Comparison of ENCODE assay signal across 1 cellular context in the genomic region with DNA sequence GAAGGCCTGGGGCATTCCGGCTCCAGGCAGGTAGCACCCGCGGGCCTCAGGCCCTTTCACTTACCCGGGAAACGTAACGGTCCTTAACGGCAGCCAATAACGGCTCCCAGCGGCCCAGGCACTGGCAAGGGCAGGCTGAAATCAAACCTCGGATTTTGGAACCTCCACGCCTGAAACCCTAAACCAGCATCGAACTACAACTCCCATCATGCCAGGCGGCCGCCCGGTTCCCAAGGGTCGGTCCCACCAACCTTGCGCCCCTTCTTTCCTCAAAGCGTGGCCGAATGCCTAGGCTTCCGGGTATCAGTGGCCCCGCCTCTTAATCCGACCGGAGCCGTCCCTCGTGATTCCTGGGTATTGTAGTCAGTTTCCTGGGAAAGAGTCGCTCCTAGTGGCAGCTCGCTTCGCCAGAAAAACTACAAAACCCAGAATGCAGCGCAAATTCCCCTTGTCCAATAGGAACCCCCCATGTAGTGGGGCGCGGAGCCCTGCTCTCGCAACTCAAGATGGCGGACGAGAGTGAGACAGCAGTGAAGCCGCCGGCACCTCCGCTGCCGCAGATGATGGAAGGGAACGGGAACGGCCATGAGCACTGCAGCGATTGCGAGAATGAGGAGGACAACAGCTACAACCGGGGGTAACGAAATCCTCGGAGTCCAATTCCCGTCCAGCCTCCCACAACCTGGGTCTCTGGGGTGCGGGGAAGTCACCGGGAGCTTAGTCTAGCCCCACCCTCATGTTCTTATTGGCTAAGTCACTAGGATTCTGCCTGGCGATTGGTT.
A peak's percentile ranks its signal among the peaks of the same experiment; 100 is the strongest.
TF ChIP-seq lines count a peak whose summit lies in the region.

Gene NMT1 (plus strand): TSS at position 494 of the 782 bp plus-strand sequence. CDS start 13 bp downstream, at position 507.

TF ChIP-seq in HepG2, 621 proteins besides CTCF, POLR2A, EP300 and RAD21 (continued from another document and continues in another):
- TF ChIP-seq, protein P1, sequence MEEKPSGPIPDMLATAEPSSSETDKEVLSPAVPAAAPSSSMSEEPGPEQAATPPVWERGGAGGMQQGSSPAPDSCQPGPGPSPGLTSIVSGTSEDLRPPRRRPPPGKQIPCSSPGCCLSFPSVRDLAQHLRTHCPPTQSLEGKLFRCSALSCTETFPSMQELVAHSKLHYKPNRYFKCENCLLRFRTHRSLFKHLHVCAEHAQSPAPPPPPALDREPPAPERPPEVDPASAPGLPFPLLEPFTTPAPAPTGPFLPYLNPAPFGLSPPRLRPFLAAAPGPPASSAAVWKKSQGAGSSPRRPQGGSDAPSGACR (CRISPR knock-in tag; IDR thresholded peaks at IDR 0.05): no peak; the same call in 1 of the 2 replicates
- TF ChIP-seq ZNF263 (CRISPR knock-in tag; IDR thresholded peaks at IDR 0.05): peak; percentile 9; the same call in 1 of the 2 replicates
- peak; percentile 31 for TF ChIP-seq TFAP4 (IDR thresholded peaks at IDR 0.05; ENCODE audit: borderline replicate concordance, low read depth)
- peak; percentile 94 for TF ChIP-seq ZNF891 (CRISPR knock-in tag; IDR thresholded peaks at IDR 0.05)
- no peak; the same call in 1 of the 2 replicates for TF ChIP-seq HNF4G (IDR thresholded peaks at IDR 0.05; ENCODE audit: borderline replicate concordance, low read depth, low read length)
- TF ChIP-seq HNF4G (CRISPR knock-in tag; IDR thresholded peaks at IDR 0.05; ENCODE audit: borderline replicate concordance, low read depth): 0 out of 2 replicates have a peak, but pooled peaks have one; percentile 31
- TF ChIP-seq PRDM10 (CRISPR knock-in tag; IDR thresholded peaks at IDR 0.05; ENCODE audit: low read depth): peak; percentile 94
- peak; percentile 99 for TF ChIP-seq CREM (IDR thresholded peaks at IDR 0.05)
- TF ChIP-seq CREM (CRISPR knock-in tag; IDR thresholded peaks at IDR 0.05): no peak
- no peak for TF ChIP-seq JUND (CRISPR knock-in tag; IDR thresholded peaks at IDR 0.05)
- no peak for TF ChIP-seq ZNF234 (CRISPR knock-in tag; conservative IDR thresholded peaks at IDR 0.05)
- TF ChIP-seq NFRKB (IDR thresholded peaks at IDR 0.05): peak; percentile 92
- no peak for TF ChIP-seq ZBTB1 (CRISPR knock-in tag; IDR thresholded peaks at IDR 0.05; ENCODE audit: borderline replicate concordance)
- peak; percentile 94; the same call in 1 of the 2 replicates for TF ChIP-seq BRD4 (CRISPR knock-in tag; IDR thresholded peaks at IDR 0.05)
- TF ChIP-seq ZSCAN9 (CRISPR knock-in tag; IDR thresholded peaks at IDR 0.05; ENCODE audit: borderline replicate concordance): peak; percentile 65; the same call in 1 of the 2 replicates
- TF ChIP-seq CBFB (CRISPR knock-in tag; IDR thresholded peaks at IDR 0.05): peak; percentile 76
- 0 out of 2 replicates have a peak, but pooled peaks have one; percentile 51 for TF ChIP-seq DMTF1 (CRISPR knock-in tag; IDR thresholded peaks at IDR 0.05)
- TF ChIP-seq KDM5A (IDR thresholded peaks at IDR 0.05; ENCODE audit: borderline replicate concordance, low read length): peak; percentile 99
- TF ChIP-seq ZNF879 (CRISPR knock-in tag; IDR thresholded peaks at IDR 0.05): no peak; the same call in 1 of the 2 replicates
- peak; percentile 91; the same call in 1 of the 2 replicates for TF ChIP-seq NFE2L1 (CRISPR knock-in tag; IDR thresholded peaks at IDR 0.05; ENCODE audit: borderline replicate concordance)
- peak; percentile 28; the same call in 1 of the 2 replicates for TF ChIP-seq GATA4 (IDR thresholded peaks at IDR 0.05; ENCODE audit: borderline replicate concordance, low read depth)
- TF ChIP-seq MXI1 (IDR thresholded peaks at IDR 0.05; ENCODE audit: borderline replicate concordance, low read depth, low read length): peak; percentile 89; the same call in 2 of the 3 replicates
- TF ChIP-seq ZSCAN31 (CRISPR knock-in tag; IDR thresholded peaks at IDR 0.05; ENCODE audit: low read depth): peak; percentile 86
- TF ChIP-seq, protein P2, sequence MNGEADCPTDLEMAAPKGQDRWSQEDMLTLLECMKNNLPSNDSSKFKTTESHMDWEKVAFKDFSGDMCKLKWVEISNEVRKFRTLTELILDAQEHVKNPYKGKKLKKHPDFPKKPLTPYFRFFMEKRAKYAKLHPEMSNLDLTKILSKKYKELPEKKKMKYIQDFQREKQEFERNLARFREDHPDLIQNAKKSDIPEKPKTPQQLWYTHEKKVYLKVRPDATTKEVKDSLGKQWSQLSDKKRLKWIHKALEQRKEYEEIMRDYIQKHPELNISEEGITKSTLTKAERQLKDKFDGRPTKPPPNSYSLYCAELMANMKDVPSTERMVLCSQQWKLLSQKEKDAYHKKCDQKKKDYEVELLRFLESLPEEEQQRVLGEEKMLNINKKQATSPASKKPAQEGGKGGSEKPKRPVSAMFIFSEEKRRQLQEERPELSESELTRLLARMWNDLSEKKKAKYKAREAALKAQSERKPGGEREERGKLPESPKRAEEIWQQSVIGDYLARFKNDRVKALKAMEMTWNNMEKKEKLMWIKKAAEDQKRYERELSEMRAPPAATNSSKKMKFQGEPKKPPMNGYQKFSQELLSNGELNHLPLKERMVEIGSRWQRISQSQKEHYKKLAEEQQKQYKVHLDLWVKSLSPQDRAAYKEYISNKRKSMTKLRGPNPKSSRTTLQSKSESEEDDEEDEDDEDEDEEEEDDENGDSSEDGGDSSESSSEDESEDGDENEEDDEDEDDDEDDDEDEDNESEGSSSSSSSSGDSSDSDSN (CRISPR knock-in tag; IDR thresholded peaks at IDR 0.05): peak; percentile 86
- no peak; the same call in 1 of the 2 replicates for TF ChIP-seq ZNF598 (CRISPR knock-in tag; IDR thresholded peaks at IDR 0.05; ENCODE audit: borderline replicate concordance)
- TF ChIP-seq, protein P3, sequence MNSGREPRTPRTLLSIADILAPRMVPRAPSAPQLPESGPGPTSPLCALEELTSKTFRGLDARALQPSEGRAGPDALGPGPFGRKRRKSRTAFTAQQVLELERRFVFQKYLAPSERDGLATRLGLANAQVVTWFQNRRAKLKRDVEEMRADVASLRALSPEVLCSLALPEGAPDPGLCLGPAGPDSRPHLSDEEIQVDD (CRISPR knock-in tag; IDR thresholded peaks at IDR 0.05; ENCODE audit: borderline replicate concordance): peak; percentile 31; the same call in 1 of the 2 replicates
- TF ChIP-seq, protein P4, sequence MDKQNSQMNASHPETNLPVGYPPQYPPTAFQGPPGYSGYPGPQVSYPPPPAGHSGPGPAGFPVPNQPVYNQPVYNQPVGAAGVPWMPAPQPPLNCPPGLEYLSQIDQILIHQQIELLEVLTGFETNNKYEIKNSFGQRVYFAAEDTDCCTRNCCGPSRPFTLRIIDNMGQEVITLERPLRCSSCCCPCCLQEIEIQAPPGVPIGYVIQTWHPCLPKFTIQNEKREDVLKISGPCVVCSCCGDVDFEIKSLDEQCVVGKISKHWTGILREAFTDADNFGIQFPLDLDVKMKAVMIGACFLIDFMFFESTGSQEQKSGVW (CRISPR knock-in tag; IDR thresholded peaks at IDR 0.05; ENCODE audit: borderline replicate concordance): 0 out of 2 replicates have a peak, but pooled peaks have one; percentile 5
- 0 out of 2 replicates have a peak, but pooled peaks have one; percentile 41 for TF ChIP-seq ZNF629 (CRISPR knock-in tag; conservative IDR thresholded peaks at IDR 0.05)
- peak; percentile 100 for TF ChIP-seq ELF4 (CRISPR knock-in tag; IDR thresholded peaks at IDR 0.05; ENCODE audit: borderline replicate concordance)
- 0 out of 2 replicates have a peak, but pooled peaks have one; percentile 33 for TF ChIP-seq ZNF576 (CRISPR knock-in tag; IDR thresholded peaks at IDR 0.05)
- TF ChIP-seq CC2D1A (CRISPR knock-in tag; IDR thresholded peaks at IDR 0.05): peak; percentile 83; the same call in 1 of the 2 replicates
- peak; percentile 76 for TF ChIP-seq MAX (IDR thresholded peaks at IDR 0.05)
- TF ChIP-seq, protein P5, sequence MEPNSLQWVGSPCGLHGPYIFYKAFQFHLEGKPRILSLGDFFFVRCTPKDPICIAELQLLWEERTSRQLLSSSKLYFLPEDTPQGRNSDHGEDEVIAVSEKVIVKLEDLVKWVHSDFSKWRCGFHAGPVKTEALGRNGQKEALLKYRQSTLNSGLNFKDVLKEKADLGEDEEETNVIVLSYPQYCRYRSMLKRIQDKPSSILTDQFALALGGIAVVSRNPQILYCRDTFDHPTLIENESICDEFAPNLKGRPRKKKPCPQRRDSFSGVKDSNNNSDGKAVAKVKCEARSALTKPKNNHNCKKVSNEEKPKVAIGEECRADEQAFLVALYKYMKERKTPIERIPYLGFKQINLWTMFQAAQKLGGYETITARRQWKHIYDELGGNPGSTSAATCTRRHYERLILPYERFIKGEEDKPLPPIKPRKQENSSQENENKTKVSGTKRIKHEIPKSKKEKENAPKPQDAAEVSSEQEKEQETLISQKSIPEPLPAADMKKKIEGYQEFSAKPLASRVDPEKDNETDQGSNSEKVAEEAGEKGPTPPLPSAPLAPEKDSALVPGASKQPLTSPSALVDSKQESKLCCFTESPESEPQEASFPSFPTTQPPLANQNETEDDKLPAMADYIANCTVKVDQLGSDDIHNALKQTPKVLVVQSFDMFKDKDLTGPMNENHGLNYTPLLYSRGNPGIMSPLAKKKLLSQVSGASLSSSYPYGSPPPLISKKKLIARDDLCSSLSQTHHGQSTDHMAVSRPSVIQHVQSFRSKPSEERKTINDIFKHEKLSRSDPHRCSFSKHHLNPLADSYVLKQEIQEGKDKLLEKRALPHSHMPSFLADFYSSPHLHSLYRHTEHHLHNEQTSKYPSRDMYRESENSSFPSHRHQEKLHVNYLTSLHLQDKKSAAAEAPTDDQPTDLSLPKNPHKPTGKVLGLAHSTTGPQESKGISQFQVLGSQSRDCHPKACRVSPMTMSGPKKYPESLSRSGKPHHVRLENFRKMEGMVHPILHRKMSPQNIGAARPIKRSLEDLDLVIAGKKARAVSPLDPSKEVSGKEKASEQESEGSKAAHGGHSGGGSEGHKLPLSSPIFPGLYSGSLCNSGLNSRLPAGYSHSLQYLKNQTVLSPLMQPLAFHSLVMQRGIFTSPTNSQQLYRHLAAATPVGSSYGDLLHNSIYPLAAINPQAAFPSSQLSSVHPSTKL (CRISPR knock-in tag; IDR thresholded peaks at IDR 0.05): peak; percentile 28
- peak; percentile 99 for TF ChIP-seq THAP11 (CRISPR knock-in tag; IDR thresholded peaks at IDR 0.05)
- peak; percentile 66; the same call in 1 of the 2 replicates for TF ChIP-seq ZNF547 (CRISPR knock-in tag; IDR thresholded peaks at IDR 0.05)
- TF ChIP-seq, protein P6, sequence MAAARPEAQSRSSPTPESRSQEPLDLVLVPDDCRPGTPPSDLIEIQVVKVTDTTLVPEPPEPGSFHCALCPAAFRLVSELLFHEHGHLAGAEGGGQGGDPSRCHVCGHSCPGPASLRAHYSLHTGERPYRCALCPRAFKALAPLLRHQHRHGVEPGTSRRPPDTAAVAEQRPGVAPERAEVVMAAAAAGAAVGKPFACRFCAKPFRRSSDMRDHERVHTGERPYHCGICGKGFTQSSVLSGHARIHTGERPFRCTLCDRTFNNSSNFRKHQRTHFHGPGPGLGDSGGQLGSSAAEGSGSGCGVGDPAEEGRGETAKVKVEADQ (CRISPR knock-in tag; IDR thresholded peaks at IDR 0.05; ENCODE audit: borderline replicate concordance): peak; percentile 67; the same call in 1 of the 2 replicates
- TF ChIP-seq HDAC2 (CRISPR knock-in tag; IDR thresholded peaks at IDR 0.05): peak; percentile 75
- TF ChIP-seq ZNF614 (CRISPR knock-in tag; IDR thresholded peaks at IDR 0.05; ENCODE audit: borderline replicate concordance): peak; percentile 85; the same call in 1 of the 2 replicates
- TF ChIP-seq HNRNPUL1 (IDR thresholded peaks at IDR 0.05; ENCODE audit: low read depth, low read length): no peak
- no peak for TF ChIP-seq SMAD9 (CRISPR knock-in tag; IDR thresholded peaks at IDR 0.05)
